In the genomic region with DNA sequence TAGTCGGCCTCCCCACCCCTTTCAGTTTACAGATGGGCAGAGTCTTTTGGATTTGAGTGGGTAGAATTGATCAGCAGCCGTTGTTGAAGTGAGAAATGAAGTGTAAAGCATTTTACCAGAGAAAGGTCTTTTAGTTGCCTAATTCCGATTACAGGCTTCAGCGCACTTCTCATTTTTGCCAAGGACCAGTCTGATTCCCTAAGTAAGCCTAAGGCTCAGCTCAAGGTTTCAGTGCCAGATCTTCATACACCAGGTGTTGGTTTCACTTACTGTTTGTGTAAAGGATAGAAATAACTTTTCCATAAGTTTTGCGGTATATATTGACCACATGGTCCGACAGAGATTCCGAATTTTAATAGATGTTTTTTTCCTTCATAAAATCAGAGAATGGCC, we compare ENCODE assay signal across 8 cellular contexts.
DNase-seq lines count a peak whose midpoint lies in the region; ATAC-seq, FAIRE-seq and TF ChIP-seq lines count a peak whose summit lies in the region.

No MANE protein-coding gene starts in this region.

- peak overlapping the region; percentile 86 for H3K9ac ChIP-seq in astrocyte (ENCODE audit: low read length)

- H3K27ac ChIP-seq in left ventricle myocardium inferior (replicated peaks) (peak overlapping the region; percentile 98), astrocyte (ENCODE audit: low read depth, low read length) (peak overlapping the region; percentile 90)

- TF ChIP-seq CTCF in left ventricle myocardium inferior (IDR thresholded peaks at IDR 0.05; ENCODE audit: borderline replicate concordance) = no peak
- no peak for TF ChIP-seq CTCF in astrocyte (IDR thresholded peaks at IDR 0.05; ENCODE audit: insufficient read depth, low read depth, low read length)
- no peak for TF ChIP-seq CTCF in mesothelial cell of epicardium (IDR thresholded peaks at IDR 0.05; ENCODE audit: unreplicated experiment)

- H3K4me3 Mint-ChIP-seq in astrocyte (ENCODE audit: unreplicated experiment) (peak overlapping the region; percentile 89), mesothelial cell of epicardium (peak overlapping the region; percentile 89)

- H3K27me3 ChIP-seq in left ventricle myocardium inferior (ENCODE audit: low read depth) = no peaks in the 10 kb centered on the region
- H3K27me3 ChIP-seq in astrocyte (ENCODE audit: insufficient read depth, low read length) = no peaks in the 10 kb centered on the region

- DNase-seq in left ventricle myocardium inferior (no peak), Right ventricle myocardium inferior (ENCODE audit: missing footprints) (no peak), astrocyte (ENCODE audit: low read depth) (no peak), mesothelial cell of epicardium (ENCODE audit: low spot score in 2 of 2, unreplicated experiment in 2 of 2) (no peak), NCI-H1105 treated with DMSO at 0.1 percent for 48 hours (lab: John Stamatoyannopoulos, UW) (no peak), mesenteric fat pad (ENCODE audit: low spot score) (no peak), NCI-H510A treated with DMSO at 0.1 percent for 48 hours (lab: John Stamatoyannopoulos, UW) (no peak)
- no peak for DNase-seq in stimulated activated CD4-positive, alpha-beta T cell treated with anti-CD3 and anti-CD28 coated beads, Interleukin-2, amount 100 ng/mL, for 24 hours

- peak overlapping the region; percentile 85 for H3K4me2 ChIP-seq in astrocyte (ENCODE audit: low read length)

- peaks cover 5% of the 10 kb centered on the region for H3K36me3 Mint-ChIP-seq in astrocyte (ENCODE audit: low read depth, unreplicated experiment)
- peaks cover 7% of the 10 kb centered on the region for H3K36me3 Mint-ChIP-seq in mesothelial cell of epicardium

- no peak for ATAC-seq in Right ventricle myocardium inferior

- H3K4me1 Mint-ChIP-seq in astrocyte (ENCODE audit: low read depth, unreplicated experiment) = peaks cover 61% of the 10 kb centered on the region
- H3K4me1 Mint-ChIP-seq in mesothelial cell of epicardium = peaks cover 67% of the 10 kb centered on the region

- peaks cover 32% of the 10 kb centered on the region for H4K20me1 ChIP-seq in astrocyte (ENCODE audit: insufficient read depth, low read length)

- H3K4me1 ChIP-seq in left ventricle myocardium inferior (peaks cover 80% of the 10 kb centered on the region), astrocyte (ENCODE audit: insufficient read depth, low read length) (peaks cover 69% of the 10 kb centered on the region)

- H3K4me3 ChIP-seq in left ventricle myocardium inferior (peak overlapping the region; percentile 93), astrocyte (ENCODE audit: insufficient read depth, low read depth, low read length) (peak overlapping the region; percentile 66)

- H3K36me3 ChIP-seq in left ventricle myocardium inferior (no peaks in the 10 kb centered on the region), astrocyte (ENCODE audit: insufficient read depth, low read length) (peaks cover 5% of the 10 kb centered on the region)

- intact Hi-C loops in left ventricle myocardium inferior (cut with micrococcal nuclease) (no loop called here), Right ventricle myocardium inferior (cut with DNase I) (no loop called here)

- H2AFZ ChIP-seq in astrocyte (ENCODE audit: low read depth, low read length) = no peak overlapping the region

- FAIRE-seq in astrocyte (lab: Jason Lieb, UNC) = no peak

- H3K27me3 Mint-ChIP-seq in astrocyte (ENCODE audit: low read depth, unreplicated experiment) (no peaks in the 10 kb centered on the region), mesothelial cell of epicardium (ENCODE audit: low read depth) (no peaks in the 10 kb centered on the region)

- peaks cover 84% of the 10 kb centered on the region for H3K79me2 ChIP-seq in astrocyte (ENCODE audit: insufficient read depth, low read length)

- H3K9me3 ChIP-seq in left ventricle myocardium inferior (replicated peaks) = no peaks in the 10 kb centered on the region
- no peaks in the 10 kb centered on the region for H3K9me3 ChIP-seq in astrocyte (ENCODE audit: insufficient read depth, low read depth, low read length)

- H3K27ac Mint-ChIP-seq in astrocyte (ENCODE audit: unreplicated experiment) (peak overlapping the region; percentile 98), mesothelial cell of epicardium (peak overlapping the region; percentile 95)

- H3K9me3 Mint-ChIP-seq in astrocyte (ENCODE audit: unreplicated experiment) (no peaks in the 10 kb centered on the region), mesothelial cell of epicardium (no peaks in the 10 kb centered on the region)
